30 cellular contexts compared by ENCODE assay signal in genomic region chr10:2246747-2247146, GRCh38.
"Had no signal": no experiment of that assay in that cellular context is flagged by ENCODE, and none has a peak within 500 bp of the region (broad histone marks: within the 10 kb centered on the region; RNA-seq: fewer than 3 reads in every experiment).

No MANE protein-coding gene starts in this region.

- DNase-seq: activated B cell treated with CpG ODN at 0.5 μM for 24 hours; activated CD4-positive, alpha-beta memory T cell treated with anti-CD3 and anti-CD28 coated beads for 36 hours; activated CD4-positive, alpha-beta T cell treated with anti-CD3 and anti-CD28 coated beads for 4 hours; activated CD4-positive, alpha-beta T cell treated with anti-CD3 and anti-CD28 coated beads, Interleukin-2, amount 50 U/mL, for 1 hour; activated CD4-positive, CD25-positive, alpha-beta regulatory T cell treated with anti-CD3 and anti-CD28 coated beads, Interleukin-2, amount 50 U/mL, for 72 hours; activated CD8-positive, alpha-beta memory T cell treated with anti-CD3 and anti-CD28 coated beads, Interleukin-2, amount 50 U/mL, for 4 hours; activated effector memory CD4-positive, alpha-beta T cell treated with Interleukin-2 at 50 U/mL for 16 hours; activated naive CD4-positive, alpha-beta T cell treated with anti-CD3 and anti-CD28 coated beads, Interleukin-2, amount 10 ng/mL, durations not matched to agents 7 days and 5 days; activated naive CD8-positive, alpha-beta T cell treated with anti-CD3 and anti-CD28 coated beads, Interleukin-2, amount 10 ng/mL, durations not matched to agents 7 days and 5 days; activated T-cell treated with anti-CD3 and anti-CD28 coated beads, Interleukin-2, amount 50 U/mL, for 48 hours; amygdala; caudate nucleus; cerebellar nuclear complex; NCI-H1105 treated with DMSO at 0.1 percent for 48 hours; NCI-H1436; NCI-H1694; NCI-H1930; NCI-H2081 treated with DMSO at 0.1 percent for 48 hours; NCI-H226; NCI-H446 treated with DMSO at 0.1 percent for 48 hours; NCI-H524 treated with DMSO at 0.1 percent for 48 hours; PC-3; Peyer's patch; Right ventricle myocardium superior; RPMI8226; SW 1271; T-helper 1 cell; T-helper 2 cell; T-helper 9 cell had no signal

- H3K4me3 ChIP-seq: ascending aorta, Peyer's patch had no signal

- H3K27me3 ChIP-seq: ascending aorta, Peyer's patch had no signal

- ATAC-seq: PC-3 had no signal

- H3K36me3 ChIP-seq: ascending aorta, Peyer's patch had no signal
